In genomic region chr12:96879301-96879700, GRCh38 we compare ENCODE assay signal across 33 cellular contexts. TPM values are rescaled to one million over a fixed set of nuclear protein-coding genes. Genes with fewer than 3 reads are reported as not detected.
DNase-seq lines count a peak whose midpoint lies in the region; ATAC-seq, FAIRE-seq and TF ChIP-seq lines count a peak whose summit lies in the region.
"Had no signal": no experiment of that assay in that cellular context is flagged by ENCODE, and none has a peak within 500 bp of the region (broad histone marks: within the 10 kb centered on the region; RNA-seq: fewer than 3 reads in every experiment).

No MANE protein-coding gene starts in this region.

- H2AFZ ChIP-seq in DND-41 (ENCODE audit: low read depth, low read length), result 0 out of 2 replicates have a peak overlapping the region, but pooled peaks have one; percentile 47
- H2AFZ ChIP-seq in GM23248, result 0 out of 2 replicates have a peak overlapping the region, but pooled peaks have one; percentile 18
- H2AFZ ChIP-seq in astrocyte (ENCODE audit: low read depth, low read length), result peak overlapping the region; percentile 46
- no peak overlapping the region for H2AFZ ChIP-seq in trophoblast cell (ENCODE audit: insufficient read depth, low read length, poor library complexity)
- H2AFZ ChIP-seq: neural progenitor cell had no signal

- in situ Hi-C loops in GM23248 (cut with MboI), result no loop called here

- no peaks in the 10 kb centered on the region for H3K27me3 Mint-ChIP-seq in astrocyte (ENCODE audit: low read depth, unreplicated experiment)

- no peak for TF ChIP-seq CTCF in DND-41 (IDR thresholded peaks at IDR 0.05; ENCODE audit: borderline replicate concordance, extremely low read depth, low read length, poor library complexity, severe bottlenecking)
- no peak for TF ChIP-seq CTCF in astrocyte (IDR thresholded peaks at IDR 0.05; ENCODE audit: insufficient read depth, low read depth, low read length)

- no peak overlapping the region for H4K12ac ChIP-seq in trophoblast cell (ENCODE audit: low read depth, low read length)

- no peaks in the 10 kb centered on the region for H3K36me3 Mint-ChIP-seq in astrocyte (ENCODE audit: low read depth, unreplicated experiment)
- H3K36me3 Mint-ChIP-seq: neural progenitor cell had no signal

- H4K91ac ChIP-seq in trophoblast cell (ENCODE audit: low read depth, low read length), result no peak overlapping the region

- H3K4me3 ChIP-seq in DND-41 (ENCODE audit: low read depth in 1 of 2, low read length in 2 of 2) (no peak overlapping the region), GM23248 (no peak overlapping the region), astrocyte (ENCODE audit: insufficient read depth, low read depth, low read length) (peak overlapping the region; percentile 9), trophoblast cell (ENCODE audit: low read depth, low read length) (peak overlapping the region; percentile 18)
- H3K4me3 ChIP-seq: colonic mucosa, heart right ventricle, neural progenitor cell, psoas muscle, skin epidermis, suprapubic skin, vagina had no signal

- H3K18ac ChIP-seq in trophoblast cell (ENCODE audit: low read length), result no peak overlapping the region

- no peaks in the 10 kb centered on the region for H3K79me1 ChIP-seq in trophoblast cell (ENCODE audit: low read length)

- no peak overlapping the region for H2BK5ac ChIP-seq in trophoblast cell (ENCODE audit: low read depth, low read length, poor library complexity)

- H3K4me1 ChIP-seq in DND-41 (ENCODE audit: insufficient read depth, low read length), result no peaks in the 10 kb centered on the region
- H3K4me1 ChIP-seq in GM23248 (ENCODE audit: insufficient read depth), result peaks cover 60% of the 10 kb centered on the region
- H3K4me1 ChIP-seq in astrocyte (ENCODE audit: insufficient read depth, low read length), result peaks cover 34% of the 10 kb centered on the region
- no peaks in the 10 kb centered on the region for H3K4me1 ChIP-seq in trophoblast cell (ENCODE audit: control insufficient read depth in 1 of 2, insufficient read depth in 2 of 2, low read length in 2 of 2)
- H3K4me1 ChIP-seq: colonic mucosa, heart right ventricle, psoas muscle, suprapubic skin, vagina had no signal

- H3K14ac ChIP-seq in trophoblast cell (ENCODE audit: low read length), result no peak overlapping the region

- peaks cover 26% of the 10 kb centered on the region for H3K4me1 Mint-ChIP-seq in astrocyte (ENCODE audit: low read depth, unreplicated experiment)
- H3K4me1 Mint-ChIP-seq: neural progenitor cell had no signal

- H3K9ac ChIP-seq in DND-41 (ENCODE audit: low read depth, low read length), result no peak overlapping the region
- H3K9ac ChIP-seq in GM23248, result no peak overlapping the region
- peak overlapping the region; percentile 65 for H3K9ac ChIP-seq in astrocyte (ENCODE audit: low read length)
- no peak overlapping the region for H3K9ac ChIP-seq in trophoblast cell (ENCODE audit: low read length)
- H3K9ac ChIP-seq: neural progenitor cell had no signal

- no peak for DNase-seq in DND-41
- DNase-seq in GM23248, result no peak
- DNase-seq in astrocyte (ENCODE audit: low read depth), result peak; percentile 47
- no peak for DNase-seq in trophoblast cell
- no peak for DNase-seq in pons (ENCODE audit: low spot score)
- no peak for DNase-seq in T-helper 1 cell
- DNase-seq in activated CD8-positive, alpha-beta memory T cell treated with anti-CD3 and anti-CD28 coated beads, Interleukin-2, amount 50 U/mL, for 48 hours, result no peak
- DNase-seq: activated CD4-positive, CD25-positive, alpha-beta regulatory T cell; activated CD8-positive, alpha-beta T cell treated with anti-CD3 and anti-CD28 coated beads for 36 hours; activated effector memory CD4-positive, alpha-beta T cell treated with anti-CD3 and anti-CD28 coated beads, Interleukin-2, amount 50 U/mL, for 16 hours; activated T-cell treated with anti-CD3 and anti-CD28 coated beads for 4 hours; C1 segment of cervical spinal cord; colonic mucosa; effector memory CD4-positive, alpha-beta T cell; erythroblast; heart right ventricle; Kasumi-1; left cardiac atrium; mammary epithelial cell; NCI-H1048; NCI-H187 treated with DMSO at 0.1 percent for 48 hours; NCI-H2227 treated with DMSO at 0.1 percent for 48 hours; NCI-H774; psoas muscle; stimulated activated CD4-positive, alpha-beta T cell treated with anti-CD3 and anti-CD28 coated beads, Interleukin-2, amount 100 ng/mL, for 24 hours had no signal

- H3F3A ChIP-seq in GM23248 (ENCODE audit: insufficient read depth), result peaks cover 25% of the 10 kb centered on the region

- H3K9me3 ChIP-seq in DND-41 (ENCODE audit: insufficient read depth, low read length, severe bottlenecking), result no peaks in the 10 kb centered on the region
- H3K9me3 ChIP-seq in GM23248 (ENCODE audit: low read depth), result no peaks in the 10 kb centered on the region
- no peaks in the 10 kb centered on the region for H3K9me3 ChIP-seq in astrocyte (ENCODE audit: insufficient read depth, low read depth, low read length)
- H3K9me3 ChIP-seq in trophoblast cell (ENCODE audit: insufficient read depth, low read depth, low read length), result no peaks in the 10 kb centered on the region
- H3K9me3 ChIP-seq: colonic mucosa, heart right ventricle, psoas muscle, suprapubic skin, vagina had no signal

- no peaks in the 10 kb centered on the region for H3K36me3 ChIP-seq in DND-41 (ENCODE audit: insufficient read depth, low read length)
- no peaks in the 10 kb centered on the region for H3K36me3 ChIP-seq in GM23248 (ENCODE audit: low read depth)
- no peaks in the 10 kb centered on the region for H3K36me3 ChIP-seq in astrocyte (ENCODE audit: insufficient read depth, low read length)
- no peaks in the 10 kb centered on the region for H3K36me3 ChIP-seq in trophoblast cell (ENCODE audit: control insufficient read depth in 1 of 2, insufficient read depth in 2 of 2, low read length in 2 of 2)
- H3K36me3 ChIP-seq: colonic mucosa, heart right ventricle, neural progenitor cell, suprapubic skin, vagina had no signal

- peak overlapping the region; percentile 8 for H3K27ac Mint-ChIP-seq in astrocyte (ENCODE audit: unreplicated experiment)
- H3K27ac Mint-ChIP-seq: activated CD8-positive, alpha-beta T cell treated with anti-CD3 and anti-CD28 coated beads for 36 hours; neural progenitor cell had no signal

- H3K23ac ChIP-seq in trophoblast cell (ENCODE audit: low read length), result no peak overlapping the region

- ATAC-seq in DND-41 (ENCODE audit: insufficient read depth, low read depth) (peak; percentile 22; the same call in 1 of the 3 replicates), HG02973 (IDR thresholded peaks at IDR 0.05; ENCODE audit: unreplicated experiment) (no peak)
- ATAC-seq: activated CD8-positive, alpha-beta T cell treated with anti-CD3 and anti-CD28 coated beads for 36 hours; heart right ventricle; psoas muscle had no signal

- no peaks in the 10 kb centered on the region for H4K20me1 ChIP-seq in DND-41 (ENCODE audit: insufficient read depth, low read length)
- no peaks in the 10 kb centered on the region for H4K20me1 ChIP-seq in GM23248 (ENCODE audit: insufficient read depth)
- H4K20me1 ChIP-seq in astrocyte (ENCODE audit: insufficient read depth, low read length), result no peaks in the 10 kb centered on the region

- 80 to 82% methylated on average over 4 of the region's 4 CpGs for WGBS in GM23248 (ENCODE audit: low coverage in 1 of 2, low lambda C conversion rate in 2 of 2, missing lambda C conversion rate in 2 of 2), 2 experiments
- no CpG with 5 or more reads among the region's 4 CpGs for WGBS in trophoblast cell (ENCODE audit: extremely low coverage, insufficient coverage, insufficient read length)

- no peaks in the 10 kb centered on the region for H3K9me2 ChIP-seq in GM23248 (ENCODE audit: insufficient read depth)

- H2AK5ac ChIP-seq in trophoblast cell (ENCODE audit: low read length), result no peak overlapping the region

- H3K79me2 ChIP-seq in DND-41 (ENCODE audit: insufficient read depth, low read length), result no peaks in the 10 kb centered on the region
- no peaks in the 10 kb centered on the region for H3K79me2 ChIP-seq in GM23248 (ENCODE audit: insufficient read depth)
- no peaks in the 10 kb centered on the region for H3K79me2 ChIP-seq in astrocyte (ENCODE audit: insufficient read depth, low read length)
- H3K79me2 ChIP-seq in trophoblast cell (ENCODE audit: control insufficient read depth, insufficient read depth, low read length, poor library complexity), result no peaks in the 10 kb centered on the region

- H3K4me2 ChIP-seq in DND-41 (ENCODE audit: insufficient read depth, low read length) (no peak overlapping the region), GM23248 (ENCODE audit: unreplicated experiment) (no peak overlapping the region), astrocyte (ENCODE audit: low read length) (peak overlapping the region; percentile 71), trophoblast cell (ENCODE audit: low read length) (no peak overlapping the region)
- H3K4me2 ChIP-seq: neural progenitor cell had no signal

- H4K8ac ChIP-seq in trophoblast cell (ENCODE audit: low read depth, low read length), result no peak overlapping the region

- no peak overlapping the region for H3K4ac ChIP-seq in trophoblast cell (ENCODE audit: low read depth, low read length)

- no peaks in the 10 kb centered on the region for H3K9me3 Mint-ChIP-seq in astrocyte (ENCODE audit: unreplicated experiment)
- H3K9me3 Mint-ChIP-seq: activated CD8-positive, alpha-beta T cell treated with anti-CD3 and anti-CD28 coated beads for 36 hours had no signal

- H3K27me3 ChIP-seq in DND-41 (ENCODE audit: insufficient read depth, low read length, poor library complexity) (no peaks in the 10 kb centered on the region), GM23248 (replicated peaks; ENCODE audit: insufficient read depth) (no peaks in the 10 kb centered on the region), astrocyte (ENCODE audit: insufficient read depth, low read length) (no peaks in the 10 kb centered on the region), trophoblast cell (ENCODE audit: insufficient read depth, low read length) (no peaks in the 10 kb centered on the region)
- H3K27me3 ChIP-seq: colonic mucosa, neural progenitor cell, suprapubic skin, vagina had no signal

- no peak overlapping the region for H3K27ac ChIP-seq in DND-41 (ENCODE audit: low read length)
- peak overlapping the region; percentile 48 for H3K27ac ChIP-seq in GM23248
- H3K27ac ChIP-seq in astrocyte (ENCODE audit: low read depth, low read length), result peak overlapping the region; percentile 66
- no peak overlapping the region for H3K27ac ChIP-seq in trophoblast cell (ENCODE audit: low read depth, low read length)
- H3K27ac ChIP-seq: colonic mucosa, heart right ventricle, neural progenitor cell, psoas muscle, RWPE1, skin epidermis, suprapubic skin, vagina had no signal

- no peak overlapping the region for H2BK120ac ChIP-seq in trophoblast cell (ENCODE audit: insufficient read depth, low read length, poor library complexity)

- no peak overlapping the region for H3K4me3 Mint-ChIP-seq in astrocyte (ENCODE audit: unreplicated experiment)
- H3K4me3 Mint-ChIP-seq: activated CD8-positive, alpha-beta T cell treated with anti-CD3 and anti-CD28 coated beads for 36 hours; neural progenitor cell had no signal

- FAIRE-seq in astrocyte (lab: Jason Lieb, UNC), result no peak
- FAIRE-seq: bronchial epithelial cell, H54 had no signal

- no peak overlapping the region for H2BK12ac ChIP-seq in trophoblast cell (ENCODE audit: low read length)

RNA-seq across cellular contexts. Expression of gene NEDD1, which starts 27.8 kb away (rescaled TPM):
- total RNA-seq in GM23248 (2014; rRNA removed; shearing (Covaris generic)), result 54.3 and 62.0 TPM in 2 replicates
- 39.7 and 42.2 TPM in 2 replicates for polyA plus RNA-seq in GM23248 (2016; fragmentation: Nextera tagmentation; extraction: Ambion mirVana)
- 30.0 and 31.3 TPM in 2 replicates for total RNA-seq in astrocyte
- 17.4 and 19.7 TPM in 2 replicates for polyA plus RNA-seq in trophoblast cell (2013)

Comparison
In these comparisons a context has a peak if more than half of its experiments do, and no peak if none do; other contexts are left out.
1. H3K27ac ChIP-seq: peak in GM23248 (single experiment) and astrocyte (single experiment); none in DND-41 (single experiment) and trophoblast cell (single experiment).
2. H3K4me3 ChIP-seq: peak in astrocyte (single experiment) and trophoblast cell (single experiment); none in DND-41 (0 of 2) and GM23248 (single experiment).